Comparison of ENCODE assay signal across 20 cellular contexts in genomic region chr3:184764176-184764575, GRCh38.
"Had no signal": no experiment of that assay in that cellular context is flagged by ENCODE, and none has a peak within 500 bp of the region (broad histone marks: within the 10 kb centered on the region; RNA-seq: fewer than 3 reads in every experiment).

No MANE protein-coding gene starts in this region.

- H3K4me2 ChIP-seq: SK-N-SH had no signal

- ATAC-seq: HepG2 had no signal

- DNase-seq: IMR-90, KG1, MM.1S, NCI-H1092 treated with DMSO at 0.1 percent for 48 hours, NCI-H1436, NCI-H187, NCI-H2029, NCI-H2081 treated with DMSO at 0.1 percent for 48 hours, NCI-H2171, NCI-H226, NCI-H446, NCI-H510A, NCI-H524 treated with DMSO at 0.1 percent for 48 hours, NCI-H69, NCI-H774, RPMI8226, SHP77, SK-N-SH had no signal

- H3K9me3 ChIP-seq: SK-N-SH had no signal

- H3K9ac ChIP-seq: SK-N-SH had no signal

- FAIRE-seq: HepG2, RCC 7860 had no signal
